In the genomic region with DNA sequence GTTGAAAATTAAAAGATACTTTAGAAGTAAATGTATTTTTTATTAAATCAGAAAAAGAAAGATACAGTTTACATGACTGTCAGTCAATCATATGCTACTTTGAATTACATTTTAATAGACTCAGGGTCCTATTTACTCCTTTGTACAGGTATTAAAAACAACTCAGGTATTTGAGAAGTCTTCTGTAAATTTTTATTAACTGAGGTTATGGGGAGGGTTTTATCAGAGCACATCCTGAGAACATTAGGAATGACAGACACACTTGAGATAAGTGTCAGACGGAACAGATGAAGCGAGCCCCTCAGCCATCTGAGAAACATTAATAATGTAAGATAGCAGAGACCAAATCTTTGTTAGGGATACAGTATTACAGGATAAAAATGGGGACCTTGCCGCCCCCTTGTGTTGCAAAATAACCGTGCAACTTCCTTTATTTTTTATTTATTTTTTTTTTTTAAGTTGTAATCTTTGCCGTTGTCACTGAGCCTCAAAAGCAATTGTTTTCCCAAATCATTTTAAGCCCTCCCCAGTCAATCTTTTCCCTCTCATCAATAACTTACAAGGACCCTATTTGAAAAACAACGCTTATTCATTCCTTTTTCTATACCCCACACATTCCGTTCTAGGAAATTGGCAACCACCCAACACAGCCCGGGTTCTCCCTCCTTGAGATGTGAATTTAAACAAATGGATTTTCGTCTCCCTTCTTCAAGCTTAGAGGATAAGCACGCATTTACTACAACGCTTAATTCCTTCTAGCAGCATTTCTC, we compare ENCODE assay signal across 9 cellular contexts.
DNase-seq lines count a peak whose midpoint lies in the region; ATAC-seq and TF ChIP-seq lines count a peak whose summit lies in the region.
"Had no signal": no experiment of that assay in that cellular context is flagged by ENCODE, and none has a peak within 500 bp of the region (broad histone marks: within the 10 kb centered on the region; RNA-seq: fewer than 3 reads in every experiment).

No MANE protein-coding gene starts in this region.

- intact Hi-C loops in dendritic cell treated with granulocyte-macrophage colony-stimulating factor and Interleukin-4, amounts not matched to agents 40 ng/mL and 50 ng/mL, for 4 days (cut with micrococcal nuclease): loop anchor here (1.0 to 5.0 kb wide), 3 partner anchors 71 to 259 kb away; no protein-coding TSS in a partner anchor

- peak overlapping the region; percentile 12 for H3K27ac Mint-ChIP-seq in T-helper 1 cell treated with Interleukin-12 subunit alpha and Interleukin-12 subunit beta and Interleukin-4 antibody, amounts not matched to agents 30 μg/mL and 1 μg/mL, for 36 hours
- H3K27ac Mint-ChIP-seq in dendritic cell treated with granulocyte-macrophage colony-stimulating factor and Interleukin-4, amounts not matched to agents 40 ng/mL and 50 ng/mL, for 4 days: peak overlapping the region; percentile 69
- no peak overlapping the region for H3K27ac Mint-ChIP-seq in neural crest cell (ENCODE audit: unreplicated experiment)

- H3K27me3 Mint-ChIP-seq in T-helper 1 cell treated with Interleukin-12 subunit alpha and Interleukin-12 subunit beta and Interleukin-4 antibody, amounts not matched to agents 30 μg/mL and 1 μg/mL, for 36 hours (ENCODE audit: low read depth): no peaks in the 10 kb centered on the region
- no peaks in the 10 kb centered on the region for H3K27me3 Mint-ChIP-seq in dendritic cell treated with granulocyte-macrophage colony-stimulating factor and Interleukin-4, amounts not matched to agents 40 ng/mL and 50 ng/mL, for 4 days
- H3K27me3 Mint-ChIP-seq in neural crest cell (ENCODE audit: low read depth): no peaks in the 10 kb centered on the region

- no peaks in the 10 kb centered on the region for H3K9me3 Mint-ChIP-seq in T-helper 1 cell treated with Interleukin-12 subunit alpha and Interleukin-12 subunit beta and Interleukin-4 antibody, amounts not matched to agents 30 μg/mL and 1 μg/mL, for 36 hours
- no peaks in the 10 kb centered on the region for H3K9me3 Mint-ChIP-seq in dendritic cell treated with granulocyte-macrophage colony-stimulating factor and Interleukin-4, amounts not matched to agents 40 ng/mL and 50 ng/mL, for 4 days
- H3K9me3 Mint-ChIP-seq in neural crest cell: no peaks in the 10 kb centered on the region

- peak; percentile 73 for DNase-seq in CD1c-positive myeloid dendritic cell (ENCODE audit: extremely low spot score)
- no peak for DNase-seq in HFF-Myc (ENCODE audit: extremely low read depth, low read depth)
- no peak for DNase-seq in neural crest cell (ENCODE audit: low read depth, low spot score)
- DNase-seq in SHP77 (lab: John Stamatoyannopoulos, UW): no peak
- DNase-seq in inferior parietal cortex (ENCODE audit: extremely low spot score): no peak

- peak; percentile 56 for TF ChIP-seq CTCF in HFF-Myc (IDR thresholded peaks at IDR 0.05; ENCODE audit: low read depth, low read length, missing control alignments)
- peak; percentile 73 for TF ChIP-seq CTCF in neural crest cell (conservative IDR thresholded peaks at IDR 0.05)

- H3K36me3 Mint-ChIP-seq in T-helper 1 cell treated with Interleukin-12 subunit alpha and Interleukin-12 subunit beta and Interleukin-4 antibody, amounts not matched to agents 30 μg/mL and 1 μg/mL, for 36 hours (ENCODE audit: low read depth): no peaks in the 10 kb centered on the region
- H3K36me3 Mint-ChIP-seq in dendritic cell treated with granulocyte-macrophage colony-stimulating factor and Interleukin-4, amounts not matched to agents 40 ng/mL and 50 ng/mL, for 4 days (ENCODE audit: low read depth): no peaks in the 10 kb centered on the region
- H3K36me3 Mint-ChIP-seq in neural crest cell (ENCODE audit: low read depth): no peaks in the 10 kb centered on the region

- peaks cover 38% of the 10 kb centered on the region for H3K4me1 Mint-ChIP-seq in T-helper 1 cell treated with Interleukin-12 subunit alpha and Interleukin-12 subunit beta and Interleukin-4 antibody, amounts not matched to agents 30 μg/mL and 1 μg/mL, for 36 hours (ENCODE audit: low read depth)
- peaks cover 55% of the 10 kb centered on the region for H3K4me1 Mint-ChIP-seq in dendritic cell treated with granulocyte-macrophage colony-stimulating factor and Interleukin-4, amounts not matched to agents 40 ng/mL and 50 ng/mL, for 4 days (ENCODE audit: low read depth)
- H3K4me1 Mint-ChIP-seq in neural crest cell: peaks cover 44% of the 10 kb centered on the region

- no peak overlapping the region for H3K4me3 ChIP-seq in HFF-Myc (replicated peaks; ENCODE audit: low read depth, low read length)

- ATAC-seq in HG02938 (IDR thresholded peaks at IDR 0.05; ENCODE audit: unreplicated experiment): no peak
- ATAC-seq: left colon had no signal

- no peak overlapping the region for H3K4me3 Mint-ChIP-seq in T-helper 1 cell treated with Interleukin-12 subunit alpha and Interleukin-12 subunit beta and Interleukin-4 antibody, amounts not matched to agents 30 μg/mL and 1 μg/mL, for 36 hours
- peak overlapping the region; percentile 68 for H3K4me3 Mint-ChIP-seq in dendritic cell treated with granulocyte-macrophage colony-stimulating factor and Interleukin-4, amounts not matched to agents 40 ng/mL and 50 ng/mL, for 4 days
- no peak overlapping the region for H3K4me3 Mint-ChIP-seq in neural crest cell
